10 cellular contexts compared by ENCODE assay signal in the genomic region with DNA sequence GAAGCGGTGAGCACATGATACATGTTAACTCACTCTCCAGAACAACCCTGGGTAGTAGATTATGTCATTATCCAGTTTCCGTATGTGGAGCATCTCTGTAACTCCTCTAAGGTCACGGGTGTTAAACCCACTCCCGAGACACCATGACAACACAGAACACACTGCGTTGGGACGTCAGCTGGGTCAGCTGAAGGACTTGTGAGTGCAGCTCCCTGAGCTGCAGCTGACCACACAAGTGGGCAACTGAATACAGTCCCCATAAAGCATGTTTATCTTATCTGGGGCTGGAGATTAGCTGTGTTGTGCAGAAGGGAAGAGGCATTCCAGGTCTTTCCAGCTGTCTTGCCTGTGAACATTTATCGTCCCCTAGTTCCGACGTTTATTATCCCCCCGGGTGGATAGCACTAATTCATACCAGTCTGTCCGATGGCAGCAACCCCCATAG.
DNase-seq lines count a peak whose midpoint lies in the region; ATAC-seq and TF ChIP-seq lines count a peak whose summit lies in the region.
"Had no signal": no experiment of that assay in that cellular context is flagged by ENCODE, and none has a peak within 500 bp of the region (broad histone marks: within the 10 kb centered on the region; RNA-seq: fewer than 3 reads in every experiment).

No MANE protein-coding gene starts in this region.

- no peak overlapping the region for H3K4me2 ChIP-seq in mammary epithelial cell (ENCODE audit: insufficient read depth, low read depth, low read length)

- TF ChIP-seq POLR2A in breast epithelium (IDR thresholded peaks at IDR 0.05), result no peak

- in situ Hi-C loops in mammary epithelial cell (cut with MboI; ENCODE audit: low sequenced_read_pairs in 2 of 2), result no loop called here

- H3K27ac Mint-ChIP-seq in dendritic cell treated with granulocyte-macrophage colony-stimulating factor and Interleukin-4, amounts not matched to agents 40 ng/mL and 50 ng/mL, for 4 days, result peak overlapping the region; percentile 87
- H3K27ac Mint-ChIP-seq: CD8-positive, alpha-beta T cell had no signal

- WGBS in mammary epithelial cell (ENCODE audit: low coverage, missing lambda C conversion rate), result 59% methylated on average over 11 of the region's 11 CpGs

- no peaks in the 10 kb centered on the region for H3K27me3 Mint-ChIP-seq in dendritic cell treated with granulocyte-macrophage colony-stimulating factor and Interleukin-4, amounts not matched to agents 40 ng/mL and 50 ng/mL, for 4 days

- dilution Hi-C loops in mammary epithelial cell (cut with HindIII; ENCODE audit: low sequenced_read_pairs), result no loop called here

- H3K4me1 Mint-ChIP-seq in dendritic cell treated with granulocyte-macrophage colony-stimulating factor and Interleukin-4, amounts not matched to agents 40 ng/mL and 50 ng/mL, for 4 days (ENCODE audit: low read depth), result peaks cover 76% of the 10 kb centered on the region

- H3K4me3 Mint-ChIP-seq in dendritic cell treated with granulocyte-macrophage colony-stimulating factor and Interleukin-4, amounts not matched to agents 40 ng/mL and 50 ng/mL, for 4 days, result no peak overlapping the region
- H3K4me3 Mint-ChIP-seq: CD8-positive, alpha-beta T cell had no signal

- H3K9me3 Mint-ChIP-seq in dendritic cell treated with granulocyte-macrophage colony-stimulating factor and Interleukin-4, amounts not matched to agents 40 ng/mL and 50 ng/mL, for 4 days, result no peaks in the 10 kb centered on the region
- H3K9me3 Mint-ChIP-seq: CD8-positive, alpha-beta T cell had no signal

- peaks cover 28% of the 10 kb centered on the region for H3K36me3 Mint-ChIP-seq in dendritic cell treated with granulocyte-macrophage colony-stimulating factor and Interleukin-4, amounts not matched to agents 40 ng/mL and 50 ng/mL, for 4 days (ENCODE audit: low read depth)

- H3K9me3 ChIP-seq in breast epithelium (no peaks in the 10 kb centered on the region), mammary epithelial cell (replicated peaks; ENCODE audit: insufficient read depth, low read length) (no peaks in the 10 kb centered on the region), upper lobe of right lung (no peaks in the 10 kb centered on the region)

- no peak overlapping the region for H2AFZ ChIP-seq in mammary epithelial cell (ENCODE audit: low read depth, low read length)

- DNase-seq in breast epithelium (ENCODE audit: low spot score in 2 of 2), result no peak
- DNase-seq in mammary epithelial cell, result no peak
- peak; percentile 16 for DNase-seq in mesenteric fat pad (ENCODE audit: low spot score)
- DNase-seq in upper lobe of right lung, result no peak
- DNase-seq in OCI-M2 (lab: John Stamatoyannopoulos, UW; ENCODE audit: unreplicated experiment), result no peak
- DNase-seq in dermis blood vessel endothelial cell, result no peak
- DNase-seq in NOMO-1 treated with dmso at 0.1 percent for 144 hours (lab: John Stamatoyannopoulos, UW; ENCODE audit: unreplicated experiment), result no peak
- DNase-seq: CD8-positive, alpha-beta T cell; trophoblast cell had no signal

- H3K9ac ChIP-seq in mammary epithelial cell (ENCODE audit: insufficient read depth, low read length), result no peak overlapping the region

- TF ChIP-seq CTCF in breast epithelium (IDR thresholded peaks at IDR 0.05), result no peak
- no peak for TF ChIP-seq CTCF in mammary epithelial cell (conservative IDR thresholded peaks at IDR 0.05 in 1 of 2, IDR thresholded peaks at IDR 0.05 in 1 of 2; ENCODE audit: extremely low read depth in 1 of 2, insufficient read depth in 1 of 2, low read depth in 1 of 2, low read length in 2 of 2)
- no peak for TF ChIP-seq CTCF in upper lobe of right lung (IDR thresholded peaks at IDR 0.05)

- H3K4me3 ChIP-seq in breast epithelium, result no peak overlapping the region
- no peak overlapping the region for H3K4me3 ChIP-seq in mammary epithelial cell (replicated peaks in 1 of 3; ENCODE audit: insufficient read depth in 1 of 3, low read depth in 2 of 3, low read length in 3 of 3)
- no peak overlapping the region for H3K4me3 ChIP-seq in upper lobe of right lung

- H3K36me3 ChIP-seq in breast epithelium (no peaks in the 10 kb centered on the region), mammary epithelial cell (ENCODE audit: insufficient read depth, low read length) (no peaks in the 10 kb centered on the region), upper lobe of right lung (no peaks in the 10 kb centered on the region)

- H3K27me3 ChIP-seq in breast epithelium (no peaks in the 10 kb centered on the region), mammary epithelial cell (ENCODE audit: insufficient read depth, low read length) (no peaks in the 10 kb centered on the region), upper lobe of right lung (no peaks in the 10 kb centered on the region)

- H3K4me1 ChIP-seq in breast epithelium (peaks cover 11 to 30% of the 10 kb centered on the region in 2 donors), mammary epithelial cell (ENCODE audit: insufficient read depth, low read length) (peaks cover 49% of the 10 kb centered on the region), upper lobe of right lung (peaks cover 69% of the 10 kb centered on the region)

- BruUV-seq in mammary epithelial cell (replicated peaks; lab: Mats Ljungman, UMichigan), result no TSS peak

- intact Hi-C loops in breast epithelium (cut with DNase I; ENCODE audit: low total_unique reads) (no loop called here), mammary epithelial cell (cut with micrococcal nuclease) (loop anchor here (10.0 kb wide), 2 partner anchors 207 to 283 kb away; no protein-coding TSS in a partner anchor), upper lobe of right lung (cut with DNase I) (no loop called here)
- intact Hi-C loops in dendritic cell treated with granulocyte-macrophage colony-stimulating factor and Interleukin-4, amounts not matched to agents 40 ng/mL and 50 ng/mL, for 4 days (cut with micrococcal nuclease), result no loop called here

- CTCF ChIA-PET in mammary epithelial cell (lab: Charles Lee; ENCODE audit: low non-redundant PET), result no interaction called here

- H3K27ac ChIP-seq in breast epithelium (peak overlapping the region; percentile 42 to 64), mammary epithelial cell (ENCODE audit: insufficient read depth, low read depth, low read length) (no peak overlapping the region), upper lobe of right lung (peak overlapping the region; percentile 70)

- no peaks in the 10 kb centered on the region for H4K20me1 ChIP-seq in mammary epithelial cell (ENCODE audit: insufficient read depth, low read length)

- ATAC-seq in upper lobe of right lung, result peak; percentile 51
- ATAC-seq: CD8-positive, alpha-beta T cell had no signal

- peaks cover 7% of the 10 kb centered on the region for H3K79me2 ChIP-seq in mammary epithelial cell (ENCODE audit: insufficient read depth, low read length)
